Comparison of ENCODE assay signal across 2 cellular contexts in the genomic region with DNA sequence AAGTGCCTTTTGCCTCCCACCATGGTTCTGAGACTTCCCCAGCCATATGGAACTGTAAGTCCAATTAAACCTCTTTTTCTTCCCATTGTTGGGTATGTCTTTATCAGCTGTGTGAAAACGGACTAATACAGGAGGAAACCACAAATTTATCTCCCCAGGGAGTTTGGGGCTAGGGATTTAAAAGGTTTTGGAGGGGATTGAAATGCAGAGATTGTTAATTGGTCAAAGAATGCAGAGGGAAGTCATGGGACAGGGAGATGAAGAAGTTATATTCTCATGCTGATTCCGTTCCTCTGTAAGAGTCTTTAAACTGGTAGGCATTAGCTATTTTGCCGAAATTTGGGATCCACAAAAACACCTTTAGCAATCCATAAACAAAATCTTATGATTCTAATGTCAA.
A peak's percentile ranks its signal among the peaks of the same experiment; 100 is the strongest.
TF ChIP-seq lines count a peak whose summit lies in the region.

No MANE protein-coding gene starts in this region.

TF ChIP-seq in GM23338, 12 proteins besides CTCF, POLR2A, EP300 and RAD21:
- TF ChIP-seq, protein P1, sequence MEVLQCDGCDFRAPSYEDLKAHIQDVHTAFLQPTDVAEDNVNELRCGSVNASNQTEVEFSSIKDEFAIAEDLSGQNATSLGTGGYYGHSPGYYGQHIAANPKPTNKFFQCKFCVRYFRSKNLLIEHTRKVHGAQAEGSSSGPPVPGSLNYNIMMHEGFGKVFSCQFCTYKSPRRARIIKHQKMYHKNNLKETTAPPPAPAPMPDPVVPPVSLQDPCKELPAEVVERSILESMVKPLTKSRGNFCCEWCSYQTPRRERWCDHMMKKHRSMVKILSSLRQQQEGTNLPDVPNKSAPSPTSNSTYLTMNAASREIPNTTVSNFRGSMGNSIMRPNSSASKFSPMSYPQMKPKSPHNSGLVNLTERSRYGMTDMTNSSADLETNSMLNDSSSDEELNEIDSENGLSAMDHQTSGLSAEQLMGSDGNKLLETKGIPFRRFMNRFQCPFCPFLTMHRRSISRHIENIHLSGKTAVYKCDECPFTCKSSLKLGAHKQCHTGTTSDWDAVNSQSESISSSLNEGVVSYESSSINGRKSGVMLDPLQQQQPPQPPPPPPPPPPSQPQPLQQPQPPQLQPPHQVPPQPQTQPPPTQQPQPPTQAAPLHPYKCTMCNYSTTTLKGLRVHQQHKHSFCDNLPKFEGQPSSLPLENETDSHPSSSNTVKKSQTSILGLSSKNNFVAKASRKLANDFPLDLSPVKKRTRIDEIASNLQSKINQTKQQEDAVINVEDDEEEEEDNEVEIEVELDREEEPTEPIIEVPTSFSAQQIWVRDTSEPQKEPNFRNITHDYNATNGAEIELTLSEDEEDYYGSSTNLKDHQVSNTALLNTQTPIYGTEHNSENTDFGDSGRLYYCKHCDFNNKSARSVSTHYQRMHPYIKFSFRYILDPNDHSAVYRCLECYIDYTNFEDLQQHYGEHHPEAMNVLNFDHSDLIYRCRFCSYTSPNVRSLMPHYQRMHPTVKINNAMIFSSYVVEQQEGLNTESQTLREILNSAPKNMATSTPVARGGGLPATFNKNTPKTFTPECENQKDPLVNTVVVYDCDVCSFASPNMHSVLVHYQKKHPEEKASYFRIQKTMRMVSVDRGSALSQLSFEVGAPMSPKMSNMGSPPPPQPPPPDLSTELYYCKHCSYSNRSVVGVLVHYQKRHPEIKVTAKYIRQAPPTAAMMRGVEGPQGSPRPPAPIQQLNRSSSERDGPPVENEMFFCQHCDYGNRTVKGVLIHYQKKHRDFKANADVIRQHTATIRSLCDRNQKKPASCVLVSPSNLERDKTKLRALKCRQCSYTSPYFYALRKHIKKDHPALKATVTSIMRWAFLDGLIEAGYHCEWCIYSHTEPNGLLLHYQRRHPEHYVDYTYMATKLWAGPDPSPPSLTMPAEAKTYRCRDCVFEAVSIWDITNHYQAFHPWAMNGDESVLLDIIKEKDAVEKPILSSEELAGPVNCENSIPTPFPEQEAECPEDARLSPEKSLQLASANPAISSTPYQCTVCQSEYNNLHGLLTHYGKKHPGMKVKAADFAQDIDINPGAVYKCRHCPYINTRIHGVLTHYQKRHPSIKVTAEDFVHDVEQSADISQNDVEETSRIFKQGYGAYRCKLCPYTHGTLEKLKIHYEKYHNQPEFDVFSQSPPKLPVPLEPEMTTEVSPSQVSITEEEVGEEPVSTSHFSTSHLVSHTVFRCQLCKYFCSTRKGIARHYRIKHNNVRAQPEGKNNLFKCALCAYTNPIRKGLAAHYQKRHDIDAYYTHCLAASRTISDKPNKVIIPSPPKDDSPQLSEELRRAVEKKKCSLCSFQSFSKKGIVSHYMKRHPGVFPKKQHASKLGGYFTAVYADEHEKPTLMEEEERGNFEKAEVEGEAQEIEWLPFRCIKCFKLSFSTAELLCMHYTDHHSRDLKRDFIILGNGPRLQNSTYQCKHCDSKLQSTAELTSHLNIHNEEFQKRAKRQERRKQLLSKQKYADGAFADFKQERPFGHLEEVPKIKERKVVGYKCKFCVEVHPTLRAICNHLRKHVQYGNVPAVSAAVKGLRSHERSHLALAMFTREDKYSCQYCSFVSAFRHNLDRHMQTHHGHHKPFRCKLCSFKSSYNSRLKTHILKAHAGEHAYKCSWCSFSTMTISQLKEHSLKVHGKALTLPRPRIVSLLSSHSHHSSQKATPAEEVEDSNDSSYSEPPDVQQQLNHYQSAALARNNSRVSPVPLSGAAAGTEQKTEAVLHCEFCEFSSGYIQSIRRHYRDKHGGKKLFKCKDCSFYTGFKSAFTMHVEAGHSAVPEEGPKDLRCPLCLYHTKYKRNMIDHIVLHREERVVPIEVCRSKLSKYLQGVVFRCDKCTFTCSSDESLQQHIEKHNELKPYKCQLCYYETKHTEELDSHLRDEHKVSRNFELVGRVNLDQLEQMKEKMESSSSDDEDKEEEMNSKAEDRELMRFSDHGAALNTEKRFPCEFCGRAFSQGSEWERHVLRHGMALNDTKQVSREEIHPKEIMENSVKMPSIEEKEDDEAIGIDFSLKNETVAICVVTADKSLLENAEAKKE (CRISPR knock-in tag; IDR thresholded peaks at IDR 0.05), result no peak
- no peak for TF ChIP-seq CREB1 (CRISPR knock-in tag; IDR thresholded peaks at IDR 0.05; ENCODE audit: low read depth)
- no peak for TF ChIP-seq JUNB (IDR thresholded peaks at IDR 0.05; ENCODE audit: unreplicated experiment)
- TF ChIP-seq STAT1 (IDR thresholded peaks at IDR 0.05; ENCODE audit: unreplicated experiment), result no peak
- no peak for TF ChIP-seq EZH2phosphoT487 (IDR thresholded peaks at IDR 0.05; ENCODE audit: unreplicated experiment)
- no peak for TF ChIP-seq EZH2 (IDR thresholded peaks at IDR 0.05; ENCODE audit: low read depth, unreplicated experiment)
- TF ChIP-seq, protein P2, sequence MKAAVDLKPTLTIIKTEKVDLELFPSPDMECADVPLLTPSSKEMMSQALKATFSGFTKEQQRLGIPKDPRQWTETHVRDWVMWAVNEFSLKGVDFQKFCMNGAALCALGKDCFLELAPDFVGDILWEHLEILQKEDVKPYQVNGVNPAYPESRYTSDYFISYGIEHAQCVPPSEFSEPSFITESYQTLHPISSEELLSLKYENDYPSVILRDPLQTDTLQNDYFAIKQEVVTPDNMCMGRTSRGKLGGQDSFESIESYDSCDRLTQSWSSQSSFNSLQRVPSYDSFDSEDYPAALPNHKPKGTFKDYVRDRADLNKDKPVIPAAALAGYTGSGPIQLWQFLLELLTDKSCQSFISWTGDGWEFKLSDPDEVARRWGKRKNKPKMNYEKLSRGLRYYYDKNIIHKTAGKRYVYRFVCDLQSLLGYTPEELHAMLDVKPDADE (IDR thresholded peaks at IDR 0.05), result no peak; the same call in 1 of the 2 replicates
- peak; percentile 95 for TF ChIP-seq NANOG (IDR thresholded peaks at IDR 0.05; ENCODE audit: borderline replicate concordance)
- no peak for TF ChIP-seq ZNF114 (CRISPR knock-in tag; IDR thresholded peaks at IDR 0.05)

TF ChIP-seq in WTC11, 78 proteins besides CTCF, POLR2A, EP300 and RAD21 (continued from another document):
- TF ChIP-seq, protein P3, sequence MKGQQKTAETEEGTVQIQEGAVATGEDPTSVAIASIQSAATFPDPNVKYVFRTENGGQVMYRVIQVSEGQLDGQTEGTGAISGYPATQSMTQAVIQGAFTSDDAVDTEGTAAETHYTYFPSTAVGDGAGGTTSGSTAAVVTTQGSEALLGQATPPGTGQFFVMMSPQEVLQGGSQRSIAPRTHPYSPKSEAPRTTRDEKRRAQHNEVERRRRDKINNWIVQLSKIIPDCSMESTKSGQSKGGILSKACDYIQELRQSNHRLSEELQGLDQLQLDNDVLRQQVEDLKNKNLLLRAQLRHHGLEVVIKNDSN (CRISPR knock-in tag; IDR thresholded peaks at IDR 0.05), result peak; percentile 53; the same call in 1 of the 2 replicates
- no peak for TF ChIP-seq CREB1 (CRISPR knock-in tag; IDR thresholded peaks at IDR 0.05)
- TF ChIP-seq ZNF423 (CRISPR knock-in tag; IDR thresholded peaks at IDR 0.05), result 0 out of 2 replicates have a peak, but pooled peaks have one; percentile 18
- TF ChIP-seq MXD4 (CRISPR knock-in tag; IDR thresholded peaks at IDR 0.05; ENCODE audit: borderline replicate concordance), result no peak
- TF ChIP-seq TCF7 (CRISPR knock-in tag; IDR thresholded peaks at IDR 0.05; ENCODE audit: low read depth), result no peak
- TF ChIP-seq PRRX2 (CRISPR knock-in tag; IDR thresholded peaks at IDR 0.05), result no peak
- peak; percentile 63; the same call in 1 of the 2 replicates for TF ChIP-seq TEAD1 (CRISPR knock-in tag; IDR thresholded peaks at IDR 0.05)
- no peak for TF ChIP-seq ZNF396 (CRISPR knock-in tag; IDR thresholded peaks at IDR 0.05; ENCODE audit: borderline replicate concordance)
- TF ChIP-seq, protein P4, sequence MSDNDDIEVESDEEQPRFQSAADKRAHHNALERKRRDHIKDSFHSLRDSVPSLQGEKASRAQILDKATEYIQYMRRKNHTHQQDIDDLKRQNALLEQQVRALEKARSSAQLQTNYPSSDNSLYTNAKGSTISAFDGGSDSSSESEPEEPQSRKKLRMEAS (CRISPR knock-in tag; IDR thresholded peaks at IDR 0.05), result 0 out of 2 replicates have a peak, but pooled peaks have one; percentile 26
